Comparison of ENCODE assay signal across 8 cellular contexts in genomic region chr11:34174411-34175041, GRCh38.
DNase-seq lines count a peak whose midpoint lies in the region; ATAC-seq and TF ChIP-seq lines count a peak whose summit lies in the region.

No MANE protein-coding gene starts in this region.

- H3K36me3 Mint-ChIP-seq in dendritic cell treated with granulocyte-macrophage colony-stimulating factor and Interleukin-4, amounts not matched to agents 40 ng/mL and 50 ng/mL, for 4 days (ENCODE audit: low read depth), result no peaks in the 10 kb centered on the region

- peaks cover 9% of the 10 kb centered on the region for H3K27me3 Mint-ChIP-seq in dendritic cell treated with granulocyte-macrophage colony-stimulating factor and Interleukin-4, amounts not matched to agents 40 ng/mL and 50 ng/mL, for 4 days

- H3K27ac Mint-ChIP-seq in dendritic cell treated with granulocyte-macrophage colony-stimulating factor and Interleukin-4, amounts not matched to agents 40 ng/mL and 50 ng/mL, for 4 days, result peak overlapping the region; percentile 24

- intact Hi-C loops in dendritic cell treated with granulocyte-macrophage colony-stimulating factor and Interleukin-4, amounts not matched to agents 40 ng/mL and 50 ng/mL, for 4 days (cut with micrococcal nuclease), result loop anchor here (1.0 to 10.0 kb wide), 2 partner anchors 185 to 290 kb away; no protein-coding TSS in a partner anchor
- intact Hi-C loops in lower leg skin (cut with DNase I; ENCODE audit: low total_unique reads), result loop anchor here (2.0 to 10.0 kb wide), 2 partner anchors 184 to 320 kb away; partner anchors contain the start of gene ABTB2

- DNase-seq in AG09319 (ENCODE audit: extremely low read depth, low read depth), result no peak
- peak; percentile 61 for DNase-seq in NCI-H446 treated with DMSO at 0.1 percent for 48 hours (lab: John Stamatoyannopoulos, UW)
- peak; percentile 80 for DNase-seq in activated CD4-positive, alpha-beta T cell treated with anti-CD3 and anti-CD28 coated beads, Interleukin-2, amount 50 U/mL, for 1 hour
- DNase-seq in lower leg skin (ENCODE audit: low spot score in 2 of 2), result peak; percentile 62 to 96
- DNase-seq in stimulated activated CD4-positive, alpha-beta T cell treated with anti-CD3 and anti-CD28 coated beads, TNF-alpha, amount 100 ng/mL, for 1 hour (ENCODE audit: low read depth in 3 of 3, low spot score in 1 of 3), result peak; percentile 22 to 78 (median 63)

- TF ChIP-seq CTCF in AG09319 (IDR thresholded peaks at IDR 0.05; ENCODE audit: low read depth, low read length), result peak; percentile 95
- peak in 1 of 3 donors; percentile 91 for TF ChIP-seq CTCF in lower leg skin (IDR thresholded peaks at IDR 0.05)

- H3K4me3 Mint-ChIP-seq in dendritic cell treated with granulocyte-macrophage colony-stimulating factor and Interleukin-4, amounts not matched to agents 40 ng/mL and 50 ng/mL, for 4 days, result peak overlapping the region; percentile 70

- H3K9me3 Mint-ChIP-seq in dendritic cell treated with granulocyte-macrophage colony-stimulating factor and Interleukin-4, amounts not matched to agents 40 ng/mL and 50 ng/mL, for 4 days, result no peaks in the 10 kb centered on the region

- no peak for TF ChIP-seq POLR2A in lower leg skin (IDR thresholded peaks at IDR 0.05)

- WGBS in lower leg skin, 2 donors, result 10 to 17% methylated on average over 31 to 33 of the region's 33 CpGs

- H3K4me1 Mint-ChIP-seq in dendritic cell treated with granulocyte-macrophage colony-stimulating factor and Interleukin-4, amounts not matched to agents 40 ng/mL and 50 ng/mL, for 4 days (ENCODE audit: low read depth), result peaks cover 26% of the 10 kb centered on the region

- ATAC-seq in GM18868 (IDR thresholded peaks at IDR 0.05; ENCODE audit: unreplicated experiment) (peak; percentile 90), HG03135 (IDR thresholded peaks at IDR 0.05; ENCODE audit: unreplicated experiment) (peak; percentile 79)

- H3K4me3 ChIP-seq in lower leg skin (ENCODE audit: low read depth, poor library complexity, severe bottlenecking), result no peak overlapping the region
